ENCODE assay signal across 14 cellular contexts in genomic region chr9:86856259-86856658, GRCh38.
"Had no signal": no experiment of that assay in that cellular context is flagged by ENCODE, and none has a peak within 500 bp of the region (broad histone marks: within the 10 kb centered on the region; RNA-seq: fewer than 3 reads in every experiment).

No MANE protein-coding gene starts in this region.

- DNase-seq: activated B cell treated with CpG ODN at 0.5 μM for 24 hours; activated CD4-positive, alpha-beta T cell treated with anti-CD3 and anti-CD28 coated beads, Interleukin-2, amount 10 ng/mL, durations not matched to agents 24 days and 14 days; activated naive CD4-positive, alpha-beta T cell treated with anti-CD3 and anti-CD28 coated beads, Interleukin-2, amount 10 ng/mL, durations not matched to agents 7 days and 5 days; brain microvascular endothelial cell; gastrocnemius medialis; left ventricle myocardium superior; naive B cell; ovary; stimulated activated CD4-positive, alpha-beta T cell treated with anti-CD3 and anti-CD28 coated beads, Interleukin-4, amount 100 ng/mL, for 1 hour; stimulated activated CD8-positive, alpha-beta memory T cell treated with anti-CD3 and anti-CD28 coated beads, Interleukin-4, amount 100 ng/mL, for 48 hours; stimulated activated naive CD8-positive, alpha-beta T cell treated with anti-CD3 and anti-CD28 coated beads, Interleukin-15, Interleukin-2, amounts not matched to agents 100 U/mL and 50 U/mL, for 24 hours; upper lobe of left lung had no signal

- H3K4me1 ChIP-seq: gastrocnemius medialis, suprapubic skin, upper lobe of left lung had no signal

- ATAC-seq: gastrocnemius medialis; left ventricle myocardium superior; stimulated activated naive CD8-positive, alpha-beta T cell treated with anti-CD3 and anti-CD28 coated beads, Interleukin-15, Interleukin-2, amounts not matched to agents 100 U/mL and 50 U/mL, for 24 hours had no signal

- H3K36me3 ChIP-seq: brain microvascular endothelial cell, gastrocnemius medialis, ovary, suprapubic skin, upper lobe of left lung had no signal

- H3K4me3 Mint-ChIP-seq: activated B cell treated with CpG ODN at 0.5 μM for 24 hours; activated CD4-positive, alpha-beta T cell treated with anti-CD3 and anti-CD28 coated beads, Interleukin-2, amount 10 ng/mL, durations not matched to agents 24 days and 14 days; activated naive CD4-positive, alpha-beta T cell treated with anti-CD3 and anti-CD28 coated beads, Interleukin-2, amount 10 ng/mL, durations not matched to agents 7 days and 5 days; naive B cell; T-helper 1 cell treated with Interleukin-12 subunit alpha and Interleukin-12 subunit beta and Interleukin-4 antibody, amounts not matched to agents 30 μg/mL and 1 μg/mL, for 36 hours had no signal

- H3K27me3 Mint-ChIP-seq: activated B cell treated with CpG ODN at 0.5 μM for 24 hours; activated CD4-positive, alpha-beta T cell treated with anti-CD3 and anti-CD28 coated beads, Interleukin-2, amount 10 ng/mL, durations not matched to agents 24 days and 14 days; activated naive CD4-positive, alpha-beta T cell treated with anti-CD3 and anti-CD28 coated beads, Interleukin-2, amount 10 ng/mL, durations not matched to agents 7 days and 5 days had no signal

- H3K27ac Mint-ChIP-seq: activated B cell treated with CpG ODN at 0.5 μM for 24 hours; activated CD4-positive, alpha-beta T cell treated with anti-CD3 and anti-CD28 coated beads, Interleukin-2, amount 10 ng/mL, durations not matched to agents 24 days and 14 days; activated naive CD4-positive, alpha-beta T cell treated with anti-CD3 and anti-CD28 coated beads, Interleukin-2, amount 10 ng/mL, durations not matched to agents 7 days and 5 days; naive B cell; T-helper 1 cell treated with Interleukin-12 subunit alpha and Interleukin-12 subunit beta and Interleukin-4 antibody, amounts not matched to agents 30 μg/mL and 1 μg/mL, for 36 hours had no signal

- H3K4me3 ChIP-seq: gastrocnemius medialis, ovary, suprapubic skin, upper lobe of left lung had no signal

- H3K4me1 Mint-ChIP-seq: activated B cell treated with CpG ODN at 0.5 μM for 24 hours; activated CD4-positive, alpha-beta T cell treated with anti-CD3 and anti-CD28 coated beads, Interleukin-2, amount 10 ng/mL, durations not matched to agents 24 days and 14 days; activated naive CD4-positive, alpha-beta T cell treated with anti-CD3 and anti-CD28 coated beads, Interleukin-2, amount 10 ng/mL, durations not matched to agents 7 days and 5 days; naive B cell had no signal

- H3K9me3 Mint-ChIP-seq: activated CD4-positive, alpha-beta T cell treated with anti-CD3 and anti-CD28 coated beads, Interleukin-2, amount 10 ng/mL, durations not matched to agents 24 days and 14 days; T-helper 1 cell treated with Interleukin-12 subunit alpha and Interleukin-12 subunit beta and Interleukin-4 antibody, amounts not matched to agents 30 μg/mL and 1 μg/mL, for 36 hours had no signal

- H3K27ac ChIP-seq: brain microvascular endothelial cell, gastrocnemius medialis, ovary, suprapubic skin, upper lobe of left lung had no signal

- H3K36me3 Mint-ChIP-seq: activated naive CD4-positive, alpha-beta T cell treated with anti-CD3 and anti-CD28 coated beads, Interleukin-2, amount 10 ng/mL, durations not matched to agents 7 days and 5 days; naive B cell had no signal

- H3K27me3 ChIP-seq: brain microvascular endothelial cell, gastrocnemius medialis, ovary, suprapubic skin, upper lobe of left lung had no signal

- H3K9me3 ChIP-seq: gastrocnemius medialis, ovary, suprapubic skin, upper lobe of left lung had no signal
